25 cellular contexts compared by ENCODE assay signal in the genomic region with DNA sequence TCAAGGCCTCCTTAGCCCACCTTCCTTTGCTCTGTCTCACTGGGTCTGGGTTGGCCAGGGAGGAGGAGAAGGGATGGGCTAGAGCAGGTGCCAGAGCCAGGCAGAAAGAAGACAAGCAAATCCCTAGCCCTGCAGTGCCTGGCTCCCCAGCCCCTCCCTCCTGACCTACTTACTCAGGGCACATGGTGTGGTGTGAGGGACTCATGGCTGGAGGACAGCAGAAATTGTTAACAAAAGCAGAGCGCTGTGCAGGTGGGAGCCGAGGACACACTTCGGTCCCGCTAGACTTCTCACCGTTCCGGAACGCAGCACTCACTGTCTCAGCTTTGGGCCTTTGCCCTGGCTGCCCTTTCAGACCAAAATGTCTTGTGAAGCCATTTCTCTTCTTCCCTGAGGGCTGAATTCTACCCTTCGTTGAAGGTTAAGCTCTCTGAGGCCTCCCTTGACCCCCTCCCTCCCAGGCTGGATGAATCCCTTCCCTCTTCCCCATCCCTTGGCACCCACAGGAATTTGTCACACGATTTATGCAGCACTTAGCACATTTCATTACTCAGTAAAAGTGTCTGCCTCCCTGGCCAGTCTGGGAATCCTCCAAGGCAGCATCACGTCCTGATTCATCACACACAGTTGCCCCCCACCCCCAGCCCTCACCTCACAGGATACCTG.
DNase-seq lines count a peak whose midpoint lies in the region; ATAC-seq and TF ChIP-seq lines count a peak whose summit lies in the region.
"Had no signal": no experiment of that assay in that cellular context is flagged by ENCODE, and none has a peak within 500 bp of the region (broad histone marks: within the 10 kb centered on the region; RNA-seq: fewer than 3 reads in every experiment).

No MANE protein-coding gene starts in this region.

- H3K9ac ChIP-seq in BLaER1: no peak overlapping the region

- H3K27me3 ChIP-seq in BLaER1: no peaks in the 10 kb centered on the region
- H3K27me3 ChIP-seq: tibial artery had no signal

- H3K4me1 ChIP-seq in BLaER1 (peaks cover 20% of the 10 kb centered on the region), HEK293 (ENCODE audit: control insufficient read depth, insufficient read depth, low read length) (no peaks in the 10 kb centered on the region; the same call in 1 of the 2 replicates)
- H3K4me1 ChIP-seq: heart left ventricle, tibial artery had no signal

- peak overlapping the region; percentile 64 for H3K4me2 ChIP-seq in BLaER1

- POLR2A ChIA-PET in HEK293 (lab: Yijun Ruan, JAX): no interaction called here

- CTCF ChIA-PET in HEK293 (lab: Yijun Ruan, JAX): interaction anchor here (0.6 kb wide), 1 partner anchor 58 kb away, joined by 4 read pairs; no protein-coding TSS in a partner anchor

- H3K4me3 ChIP-seq in BLaER1 (no peak overlapping the region), HEK293 (ENCODE audit: low read depth, low read length) (no peak overlapping the region)
- H3K4me3 ChIP-seq: heart left ventricle, lung, tibial artery had no signal

- TF ChIP-seq CTCF in HEK293 (tag by site-specific recombination; IDR thresholded peaks at IDR 0.05): no peak

- H3K36me3 ChIP-seq in BLaER1 (no peaks in the 10 kb centered on the region), HEK293 (ENCODE audit: control insufficient read depth in 2 of 2, insufficient read depth in 1 of 2, low read length in 2 of 2) (no peaks in the 10 kb centered on the region)
- H3K36me3 ChIP-seq: heart left ventricle, tibial artery had no signal

- H3K27ac ChIP-seq in BLaER1 (no peak overlapping the region), HEK293 (ENCODE audit: extremely low read depth, low read depth, low read length) (no peak overlapping the region)
- H3K27ac ChIP-seq: heart left ventricle, HL-60, RWPE1, tibial artery had no signal

- H3K9me3 ChIP-seq in BLaER1 (no peaks in the 10 kb centered on the region), HEK293 (ENCODE audit: control insufficient read depth, insufficient read depth, low read depth, low read length) (no peaks in the 10 kb centered on the region)
- H3K9me3 ChIP-seq: heart left ventricle, tibial artery had no signal

- H4K20me1 ChIP-seq in BLaER1: no peaks in the 10 kb centered on the region

- no peak for ATAC-seq in GM18858 (IDR thresholded peaks at IDR 0.05; ENCODE audit: unreplicated experiment)
- ATAC-seq in HG03565 (IDR thresholded peaks at IDR 0.05; ENCODE audit: unreplicated experiment): no peak
- ATAC-seq in GM19397 (IDR thresholded peaks at IDR 0.05; ENCODE audit: unreplicated experiment): no peak
- ATAC-seq: sciatic nerve, T-cell had no signal

- DNase-seq in cerebellum (ENCODE audit: low spot score) (peak; percentile 86), midbrain (lab: John Stamatoyannopoulos, UW) (peak; percentile 2), activated T-cell treated with anti-CD3 and anti-CD28 coated beads for 4 hours (no peak)
- DNase-seq: activated CD4-positive, alpha-beta T cell treated with anti-CD3 and anti-CD28 coated beads for 48 hours; activated CD8-positive, alpha-beta memory T cell treated with anti-CD3 and anti-CD28 coated beads, Interleukin-2, amount 50 U/mL, for 48 hours; activated effector memory CD4-positive, alpha-beta T cell treated with Interleukin-2 at 50 U/mL for 16 hours; CD4-positive, alpha-beta T cell; dermis blood vessel endothelial cell; DMS53; heart left ventricle; NCI-H1417 treated with DMSO at 0.1 percent for 48 hours; NCI-H2171; NCI-H526 treated with DMSO at 0.1 percent for 48 hours; stimulated activated naive CD4-positive, alpha-beta T cell; T-cell; tibial artery had no signal

TF ChIP-seq in HEK293, 187 proteins besides CTCF, POLR2A, EP300 and RAD21:
- TF ChIP-seq, protein P1, sequence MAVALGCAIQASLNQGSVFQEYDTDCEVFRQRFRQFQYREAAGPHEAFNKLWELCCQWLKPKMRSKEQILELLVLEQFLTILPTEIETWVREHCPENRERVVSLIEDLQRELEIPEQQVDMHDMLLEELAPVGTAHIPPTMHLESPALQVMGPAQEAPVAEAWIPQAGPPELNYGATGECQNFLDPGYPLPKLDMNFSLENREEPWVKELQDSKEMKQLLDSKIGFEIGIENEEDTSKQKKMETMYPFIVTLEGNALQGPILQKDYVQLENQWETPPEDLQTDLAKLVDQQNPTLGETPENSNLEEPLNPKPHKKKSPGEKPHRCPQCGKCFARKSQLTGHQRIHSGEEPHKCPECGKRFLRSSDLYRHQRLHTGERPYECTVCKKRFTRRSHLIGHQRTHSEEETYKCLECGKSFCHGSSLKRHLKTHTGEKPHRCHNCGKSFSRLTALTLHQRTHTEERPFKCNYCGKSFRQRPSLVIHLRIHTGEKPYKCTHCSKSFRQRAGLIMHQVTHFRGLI (tag by site-specific recombination; IDR thresholded peaks at IDR 0.05): no peak
- TF ChIP-seq ZNF670 (tag by site-specific recombination; IDR thresholded peaks at IDR 0.05; ENCODE audit: low read depth) (no peak), ZNF473 (tag by site-specific recombination; IDR thresholded peaks at IDR 0.05) (no peak), ZNF571 (tag by site-specific recombination; IDR thresholded peaks at IDR 0.05) (no peak), ZNF626 (tag by site-specific recombination; IDR thresholded peaks at IDR 0.05) (no peak), TRIM28 (IDR thresholded peaks at IDR 0.05; ENCODE audit: borderline replicate concordance, low read length) (no peak), ZNF561 (tag by site-specific recombination; IDR thresholded peaks at IDR 0.05; ENCODE audit: borderline replicate concordance) (no peak), ZNF600 (tag by site-specific recombination; IDR thresholded peaks at IDR 0.05) (peak; percentile 87), ZNF837 (tag by site-specific recombination; IDR thresholded peaks at IDR 0.05) (no peak)
